8 cellular contexts compared by ENCODE assay signal in genomic region chr20:38433304-38433972, GRCh38. TPM values are rescaled to one million over a fixed set of nuclear protein-coding genes. Genes with fewer than 3 reads are reported as not detected.
DNase-seq lines count a peak whose midpoint lies in the region; ATAC-seq lines count a peak whose summit lies in the region.

No MANE protein-coding gene starts in this region.

- CTCF ChIA-PET in activated naive CD4-positive, alpha-beta T cell treated with anti-CD3 and anti-CD28 coated beads, Interleukin-2, amount 10 ng/mL, durations not matched to agents 7 days and 5 days (lab: Charles Lee), result interaction anchor here (0.6 to 4.9 kb wide), 3 partner anchors 14 to 39 kb away, joined by 3 to 69 read pairs (median 9); partner anchors contain the start of gene RALGAPB
- CTCF ChIA-PET in activated CD8-positive, alpha-beta T cell treated with anti-CD3 and anti-CD28 coated beads, Interleukin-2, amount 10 ng/mL, durations not matched to agents 7 days and 5 days (lab: Charles Lee), result interaction anchor here (0.7 to 5.8 kb wide), 11 partner anchors 8 to 672 kb away, joined by 3 to 121 read pairs (median 5); partner anchors contain the start of gene RALGAPB

- peaks cover 0 to 53% (median 48%) of the 10 kb centered on the region in 5 donors for H3K36me3 ChIP-seq in subcutaneous abdominal adipose tissue (ENCODE audit: control insufficient read depth in 5 of 5, insufficient read depth in 5 of 5, low read length in 5 of 5)

- H3K36me3 Mint-ChIP-seq in activated naive CD4-positive, alpha-beta T cell treated with anti-CD3 and anti-CD28 coated beads, Interleukin-2, amount 10 ng/mL, durations not matched to agents 7 days and 5 days, result peaks cover 55% of the 10 kb centered on the region
- H3K36me3 Mint-ChIP-seq in activated CD8-positive, alpha-beta T cell treated with anti-CD3 and anti-CD28 coated beads, Interleukin-2, amount 10 ng/mL, durations not matched to agents 7 days and 5 days (ENCODE audit: low read depth), result peaks cover 59% of the 10 kb centered on the region

- H3K9me3 ChIP-seq in subcutaneous abdominal adipose tissue (ENCODE audit: control insufficient read depth in 5 of 5, low read length in 5 of 5), result no peaks in the 10 kb centered on the region

- DNase-seq in activated naive CD4-positive, alpha-beta T cell treated with anti-CD3 and anti-CD28 coated beads, Interleukin-2, amount 10 ng/mL, durations not matched to agents 7 days and 5 days, result no peak
- no peak for DNase-seq in activated naive CD4-positive, alpha-beta T cell treated with anti-CD3 and anti-CD28 coated beads, Interleukin-2, amount 50 U/mL, for 16 hours
- no peak for DNase-seq in activated CD8-positive, alpha-beta T cell treated with anti-CD3 and anti-CD28 coated beads, Interleukin-2, amount 10 ng/mL, durations not matched to agents 7 days and 5 days
- no peak for DNase-seq in SIG-M5 (lab: John Stamatoyannopoulos, UW)

- H3K4me3 ChIP-seq in iPS-11a (ENCODE audit: low read depth, low read length), result peak overlapping the region; percentile 96
- H3K4me3 ChIP-seq in subcutaneous abdominal adipose tissue (ENCODE audit: low read depth in 1 of 5, low read length in 5 of 5), result peak overlapping the region; percentile 78 to 90 (median 85)

- peak overlapping the region; percentile 87 to 93 (median 89) for H3K9ac ChIP-seq in subcutaneous abdominal adipose tissue (ENCODE audit: low read length in 5 of 5)

- POLR2A ChIA-PET in activated CD8-positive, alpha-beta T cell treated with anti-CD3 and anti-CD28 coated beads, Interleukin-2, amount 10 ng/mL, durations not matched to agents 7 days and 5 days (lab: Charles Lee), result interaction anchor here (0.6 to 4.3 kb wide), 4 partner anchors 8 to 529 kb away, joined by 3 to 143 read pairs (median 12); partner anchors contain the start of gene RALGAPB

- no peak overlapping the region for H3K27ac ChIP-seq in subcutaneous abdominal adipose tissue (ENCODE audit: low read depth, low read length)

- H3K27ac Mint-ChIP-seq in activated naive CD4-positive, alpha-beta T cell treated with anti-CD3 and anti-CD28 coated beads, Interleukin-2, amount 10 ng/mL, durations not matched to agents 7 days and 5 days, result peak overlapping the region; percentile 96
- peak overlapping the region; percentile 96 for H3K27ac Mint-ChIP-seq in activated CD8-positive, alpha-beta T cell treated with anti-CD3 and anti-CD28 coated beads, Interleukin-2, amount 10 ng/mL, durations not matched to agents 7 days and 5 days

- no peaks in the 10 kb centered on the region for H3K9me3 Mint-ChIP-seq in activated naive CD4-positive, alpha-beta T cell treated with anti-CD3 and anti-CD28 coated beads, Interleukin-2, amount 10 ng/mL, durations not matched to agents 7 days and 5 days
- no peaks in the 10 kb centered on the region for H3K9me3 Mint-ChIP-seq in activated CD8-positive, alpha-beta T cell treated with anti-CD3 and anti-CD28 coated beads, Interleukin-2, amount 10 ng/mL, durations not matched to agents 7 days and 5 days (ENCODE audit: insufficient read depth)

- no peaks in the 10 kb centered on the region for H3K27me3 ChIP-seq in subcutaneous abdominal adipose tissue (ENCODE audit: control insufficient read depth in 5 of 5, insufficient read depth in 4 of 5, low read length in 5 of 5)

- ATAC-seq in activated CD8-positive, alpha-beta T cell treated with anti-CD3 and anti-CD28 coated beads, Interleukin-2, amount 10 ng/mL, durations not matched to agents 7 days and 5 days, result no peak
- ATAC-seq in esophagus mucosa (no peak), GM18858 (IDR thresholded peaks at IDR 0.05; ENCODE audit: unreplicated experiment) (no peak)

- peak overlapping the region; percentile 98 for H3K4me3 Mint-ChIP-seq in activated naive CD4-positive, alpha-beta T cell treated with anti-CD3 and anti-CD28 coated beads, Interleukin-2, amount 10 ng/mL, durations not matched to agents 7 days and 5 days
- peak overlapping the region; percentile 95 for H3K4me3 Mint-ChIP-seq in activated CD8-positive, alpha-beta T cell treated with anti-CD3 and anti-CD28 coated beads, Interleukin-2, amount 10 ng/mL, durations not matched to agents 7 days and 5 days

- H3K4me1 Mint-ChIP-seq in activated naive CD4-positive, alpha-beta T cell treated with anti-CD3 and anti-CD28 coated beads, Interleukin-2, amount 10 ng/mL, durations not matched to agents 7 days and 5 days, result peaks cover 51% of the 10 kb centered on the region
- peaks cover 50% of the 10 kb centered on the region for H3K4me1 Mint-ChIP-seq in activated CD8-positive, alpha-beta T cell treated with anti-CD3 and anti-CD28 coated beads, Interleukin-2, amount 10 ng/mL, durations not matched to agents 7 days and 5 days (ENCODE audit: low read depth)

- peaks cover 5% of the 10 kb centered on the region for H3K27me3 Mint-ChIP-seq in activated naive CD4-positive, alpha-beta T cell treated with anti-CD3 and anti-CD28 coated beads, Interleukin-2, amount 10 ng/mL, durations not matched to agents 7 days and 5 days
- H3K27me3 Mint-ChIP-seq in activated CD8-positive, alpha-beta T cell treated with anti-CD3 and anti-CD28 coated beads, Interleukin-2, amount 10 ng/mL, durations not matched to agents 7 days and 5 days (ENCODE audit: low read depth), result peaks cover under 1% of the 10 kb centered on the region

- H3K4me1 ChIP-seq in subcutaneous abdominal adipose tissue (ENCODE audit: control insufficient read depth in 5 of 5, insufficient read depth in 5 of 5, low read length in 5 of 5), result peaks cover 6 to 37% (median 24%) of the 10 kb centered on the region in 5 donors

RNA-seq across cellular contexts. Expression of gene SNHG17, which starts 1.7 kb away (rescaled TPM):
- 10 to 100 TPM; 69.6 to 77.8 TPM for total RNA-seq in activated CD8-positive, alpha-beta T cell treated with anti-CD3 and anti-CD28 coated beads, Interleukin-2, amount 10 ng/mL, durations not matched to agents 7 days and 5 days
- total RNA-seq in esophagus mucosa, result 32.2 TPM

RNA-seq across cellular contexts. Expression of gene RALGAPB, which starts 39.2 kb away (rescaled TPM):
- total RNA-seq in activated CD8-positive, alpha-beta T cell treated with anti-CD3 and anti-CD28 coated beads, Interleukin-2, amount 10 ng/mL, durations not matched to agents 7 days and 5 days, result 10 to 100 TPM; 29.5 to 29.6 TPM
- 19.8 TPM for total RNA-seq in esophagus mucosa
